8 cellular contexts compared by ENCODE assay signal in the genomic region with DNA sequence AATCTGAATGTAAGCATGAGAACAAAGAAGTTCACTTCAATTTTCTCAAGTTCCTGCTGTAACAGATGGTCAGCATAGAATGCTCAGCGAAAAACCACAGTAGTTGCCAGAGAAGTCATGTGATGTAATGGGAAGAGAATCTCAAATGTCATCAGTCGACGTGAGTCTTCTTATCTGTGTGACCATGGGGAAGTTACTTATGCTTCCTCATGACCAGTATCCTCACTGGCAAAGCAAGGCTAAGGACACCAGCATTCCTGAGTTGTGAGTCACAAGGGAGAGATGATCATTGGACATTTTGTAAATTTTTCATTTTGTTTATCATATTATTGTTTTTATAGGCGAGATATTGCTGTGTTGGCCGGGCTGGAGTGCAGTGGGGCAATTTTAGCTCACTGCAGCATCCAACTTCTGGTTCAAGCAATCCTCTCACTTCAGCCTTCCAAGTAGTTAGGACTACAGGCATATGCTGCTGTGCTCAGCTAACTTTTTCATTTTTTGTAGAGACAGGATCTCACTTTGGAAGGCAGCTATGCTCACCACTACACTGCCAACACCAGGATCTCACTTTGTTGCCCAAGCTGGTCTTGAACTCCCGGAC. TPM values are rescaled to one million over a fixed set of nuclear protein-coding genes. Genes with fewer than 3 reads are reported as not detected.
DNase-seq lines count a peak whose midpoint lies in the region; ATAC-seq and TF ChIP-seq lines count a peak whose summit lies in the region.

No MANE protein-coding gene starts in this region.

- intact Hi-C loops in psoas muscle (cut with DNase I), result no loop called here

- TF ChIP-seq EP300 in SK-N-SH (IDR thresholded peaks at IDR 0.05; ENCODE audit: borderline replicate concordance in 1 of 2, low read depth in 1 of 2, low read length in 1 of 2), result peak; percentile 31 to 94; a peak in 3 of 4 replicates

- H3K27me3 ChIP-seq in SK-N-SH (ENCODE audit: insufficient read depth) (no peaks in the 10 kb centered on the region), psoas muscle (ENCODE audit: insufficient read depth in 3 of 3, low read length in 2 of 3) (no peaks in the 10 kb centered on the region)

- TF ChIP-seq RAD21 in SK-N-SH (IDR thresholded peaks at IDR 0.05; ENCODE audit: low read length), result no peak

- CTCF ChIA-PET in GM10248 (lab: Yijun Ruan, JAX), result interaction anchor here (1.3 to 3.3 kb wide), 4 partner anchors 8 to 141 kb away, joined by 3 to 9 read pairs (median 4); no protein-coding TSS in a partner anchor
- CTCF ChIA-PET in SK-N-SH (lab: Yijun Ruan, JAX), result interaction anchor here (1.1 to 1.7 kb wide), 2 partner anchors 16 to 146 kb away, joined by 3 read pairs; no protein-coding TSS in a partner anchor

- ATAC-seq in HG03175 (IDR thresholded peaks at IDR 0.05; ENCODE audit: unreplicated experiment) (peak; percentile 55), psoas muscle (peak; percentile 46 to 74 (median 58))

- 17% methylated on average over 6 of the region's 6 CpGs for WGBS in SK-N-SH (ENCODE audit: low lambda C conversion rate)
- 33 to 37% (median 33%) methylated on average over 6 of the region's 6 CpGs for WGBS in psoas muscle, 3 donors

- TF ChIP-seq CTCF in GM10248 (IDR thresholded peaks at IDR 0.05; ENCODE audit: control extremely low read depth, extremely low read depth, low read depth, missing control alignments), result no peak
- TF ChIP-seq CTCF in SK-N-SH (IDR thresholded peaks at IDR 0.05), result no peak
- TF ChIP-seq CTCF in fibroblast of villous mesenchyme (IDR thresholded peaks at IDR 0.05; ENCODE audit: insufficient read depth, low read depth, low read length), result no peak
- no peak for TF ChIP-seq CTCF in psoas muscle (IDR thresholded peaks at IDR 0.05)

- H4K20me1 ChIP-seq in SK-N-SH (ENCODE audit: insufficient read depth), result no peaks in the 10 kb centered on the region

- H3K27ac ChIP-seq in SK-N-SH (ENCODE audit: low read depth in 2 of 2, low read length in 1 of 2) (peak overlapping the region in 1 of 2 experiments; percentile 99; a peak in 3 of 4 replicates), psoas muscle (peak overlapping the region; percentile 41)

- POLR2A ChIA-PET in GM10248 (lab: Yijun Ruan, JAX), result interaction anchor here (0.6 kb wide), 1 partner anchor 15 kb away, joined by 4 read pairs; no protein-coding TSS in a partner anchor
- POLR2A ChIA-PET in SK-N-SH (lab: Yijun Ruan, JAX), result no interaction called here

- H3K9me3 ChIP-seq in SK-N-SH (no peaks in the 10 kb centered on the region), psoas muscle (no peaks in the 10 kb centered on the region)

- H3K4me3 ChIP-seq in SK-N-SH (ENCODE audit: low read depth in 2 of 2, low read length in 1 of 2), result no peak overlapping the region
- H3K4me3 ChIP-seq in fibroblast of villous mesenchyme (ENCODE audit: low read depth, low read length), result no peak overlapping the region
- no peak overlapping the region for H3K4me3 ChIP-seq in psoas muscle

- H3K4me1 ChIP-seq in SK-N-SH (ENCODE audit: control insufficient read depth in 1 of 2, insufficient read depth in 2 of 2, low read depth in 1 of 2, low read length in 1 of 2), result peaks cover 6 to 12% of the 10 kb centered on the region in 2 experiments; a peak in 2 of 4 replicates
- H3K4me1 ChIP-seq in psoas muscle, result peaks cover 5% of the 10 kb centered on the region

- H3K9ac ChIP-seq in SK-N-SH, result peak overlapping the region; percentile 71; the same call in 1 of the 2 replicates

- H3K36me3 ChIP-seq in SK-N-SH (replicated peaks in 1 of 2; ENCODE audit: control insufficient read depth in 1 of 2, insufficient read depth in 2 of 2, low read length in 1 of 2) (no peaks in the 10 kb centered on the region), psoas muscle (ENCODE audit: insufficient read depth in 1 of 2, low read depth in 1 of 2) (no peaks in the 10 kb centered on the region)

- no peaks in the 10 kb centered on the region for H3K79me2 ChIP-seq in SK-N-SH (ENCODE audit: insufficient read depth)

- peak overlapping the region; percentile 42; the same call in 1 of the 2 replicates for H3K4me2 ChIP-seq in SK-N-SH

- peaks cover 27% of the 10 kb centered on the region for H3F3A ChIP-seq in SK-N-SH (replicated peaks; ENCODE audit: insufficient read depth)

- no peaks in the 10 kb centered on the region for H3K9me2 ChIP-seq in SK-N-SH

- peak overlapping the region; percentile 56; the same call in 1 of the 2 replicates for H2AFZ ChIP-seq in SK-N-SH (ENCODE audit: low read depth)

- DNase-seq in GM10248 (ENCODE audit: extremely low spot score) (peak; percentile 54), SK-N-SH (no peak), fibroblast of villous mesenchyme (ENCODE audit: low read depth) (peak; percentile 100), psoas muscle (peak in 1 of 2 donors; percentile 25), COLO668 (lab: John Stamatoyannopoulos, UW; ENCODE audit: unreplicated experiment) (no peak), T-helper 2 cell (no peak)
- no peak for DNase-seq in stimulated activated CD4-positive, alpha-beta T cell treated with anti-CD3 and anti-CD28 coated beads, Interleukin-4, amount 100 ng/mL, for 1 hour

TF ChIP-seq in SK-N-SH, 30 proteins besides CTCF, POLR2A, EP300 and RAD21 (continues in another document):
- TF ChIP-seq, protein P1, sequence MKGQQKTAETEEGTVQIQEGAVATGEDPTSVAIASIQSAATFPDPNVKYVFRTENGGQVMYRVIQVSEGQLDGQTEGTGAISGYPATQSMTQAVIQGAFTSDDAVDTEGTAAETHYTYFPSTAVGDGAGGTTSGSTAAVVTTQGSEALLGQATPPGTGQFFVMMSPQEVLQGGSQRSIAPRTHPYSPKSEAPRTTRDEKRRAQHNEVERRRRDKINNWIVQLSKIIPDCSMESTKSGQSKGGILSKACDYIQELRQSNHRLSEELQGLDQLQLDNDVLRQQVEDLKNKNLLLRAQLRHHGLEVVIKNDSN (IDR thresholded peaks at IDR 0.05; ENCODE audit: borderline replicate concordance, low read depth), result peak; percentile 81
- TF ChIP-seq TCF12 (IDR thresholded peaks at IDR 0.05), result peak; percentile 92
- TF ChIP-seq, protein P2, sequence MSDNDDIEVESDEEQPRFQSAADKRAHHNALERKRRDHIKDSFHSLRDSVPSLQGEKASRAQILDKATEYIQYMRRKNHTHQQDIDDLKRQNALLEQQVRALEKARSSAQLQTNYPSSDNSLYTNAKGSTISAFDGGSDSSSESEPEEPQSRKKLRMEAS (IDR thresholded peaks at IDR 0.05; ENCODE audit: low read depth), result 0 out of 2 replicates have a peak, but pooled peaks have one; percentile 37
- TF ChIP-seq ELF1 (IDR thresholded peaks at IDR 0.05), result 0 out of 2 replicates have a peak, but pooled peaks have one; percentile 14
- no peak for TF ChIP-seq TAF1 (IDR thresholded peaks at IDR 0.05; ENCODE audit: borderline replicate concordance, low read depth, low read length)
- TF ChIP-seq JUND (IDR thresholded peaks at IDR 0.05), result peak; percentile 89
- peak; percentile 75 for TF ChIP-seq NFIC (IDR thresholded peaks at IDR 0.05; ENCODE audit: borderline replicate concordance)
- peak; percentile 56; the same call in 1 of the 2 replicates for TF ChIP-seq FOSL2 (IDR thresholded peaks at IDR 0.05; ENCODE audit: borderline replicate concordance, low read depth)
- TF ChIP-seq, protein P3, sequence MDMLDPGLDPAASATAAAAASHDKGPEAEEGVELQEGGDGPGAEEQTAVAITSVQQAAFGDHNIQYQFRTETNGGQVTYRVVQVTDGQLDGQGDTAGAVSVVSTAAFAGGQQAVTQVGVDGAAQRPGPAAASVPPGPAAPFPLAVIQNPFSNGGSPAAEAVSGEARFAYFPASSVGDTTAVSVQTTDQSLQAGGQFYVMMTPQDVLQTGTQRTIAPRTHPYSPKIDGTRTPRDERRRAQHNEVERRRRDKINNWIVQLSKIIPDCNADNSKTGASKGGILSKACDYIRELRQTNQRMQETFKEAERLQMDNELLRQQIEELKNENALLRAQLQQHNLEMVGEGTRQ (IDR thresholded peaks at IDR 0.05; ENCODE audit: borderline replicate concordance, low read depth, low read length), result no peak
- peak; percentile 30; the same call in 1 of the 2 replicates for TF ChIP-seq POLR2AphosphoS5 (IDR thresholded peaks at IDR 0.05; ENCODE audit: low read depth, low read length)
- TF ChIP-seq SIN3A (IDR thresholded peaks at IDR 0.05; ENCODE audit: borderline replicate concordance, low read depth, low read length), result no peak
- TF ChIP-seq, protein P4, sequence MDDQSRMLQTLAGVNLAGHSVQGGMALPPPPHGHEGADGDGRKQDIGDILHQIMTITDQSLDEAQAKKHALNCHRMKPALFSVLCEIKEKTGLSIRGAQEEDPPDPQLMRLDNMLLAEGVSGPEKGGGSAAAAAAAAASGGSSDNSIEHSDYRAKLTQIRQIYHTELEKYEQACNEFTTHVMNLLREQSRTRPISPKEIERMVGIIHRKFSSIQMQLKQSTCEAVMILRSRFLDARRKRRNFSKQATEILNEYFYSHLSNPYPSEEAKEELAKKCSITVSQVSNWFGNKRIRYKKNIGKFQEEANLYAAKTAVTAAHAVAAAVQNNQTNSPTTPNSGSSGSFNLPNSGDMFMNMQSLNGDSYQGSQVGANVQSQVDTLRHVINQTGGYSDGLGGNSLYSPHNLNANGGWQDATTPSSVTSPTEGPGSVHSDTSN (IDR thresholded peaks at IDR 0.05), result peak; percentile 83
- peak; percentile 79 for TF ChIP-seq TEAD4 (IDR thresholded peaks at IDR 0.05; ENCODE audit: borderline replicate concordance, insufficient read depth)
- TF ChIP-seq RXRA (IDR thresholded peaks at IDR 0.05; ENCODE audit: borderline replicate concordance, low read depth), result peak; percentile 62; the same call in 1 of the 2 replicates
- TF ChIP-seq FOXM1 (IDR thresholded peaks at IDR 0.05; ENCODE audit: low read depth), result 0 out of 2 replicates have a peak, but pooled peaks have one; percentile 36
- TF ChIP-seq FOXJ3 (CRISPR knock-in tag; IDR thresholded peaks at IDR 0.05), result no peak
- no peak for TF ChIP-seq GATA2 (CRISPR knock-in tag; IDR thresholded peaks at IDR 0.05)
- TF ChIP-seq RCOR1 (IDR thresholded peaks at IDR 0.05; ENCODE audit: low read length), result no peak

RNA-seq across cellular contexts. Expression of a gene that starts 21.9 kb away (rescaled TPM):
- polyA plus RNA-seq in SK-N-SH (2012; rRNA removed) (440 and 472 TPM in 2 replicates), psoas muscle (10 to 100 TPM; 34.4 to 96.9 (median 46.4) TPM)
- polyA plus RNA-seq in SK-N-SH (2012; cell fraction: cytosol; rRNA removed), result 206 and 222 TPM in 2 replicates
- 1,254 and 1,455 TPM in 2 replicates for polyA plus RNA-seq in SK-N-SH (2012; cell fraction: nucleus; rRNA removed)
- total RNA-seq in fibroblast of villous mesenchyme (244 and 268 TPM in 2 replicates), psoas muscle (100 to 1,000 TPM in 1 of 4 donors, 10 to 100 TPM in 3; 42.0 to 125 (median 80.5) TPM)

Comparison
In these comparisons a context has a peak if more than half of its experiments do, and no peak if none do; other contexts are left out.
1. DNase-seq: peak in GM10248 (single experiment) and fibroblast of villous mesenchyme (single experiment); none in SK-N-SH (single experiment), stimulated activated CD4-positive, alpha-beta T cell treated with anti-CD3 and anti-CD28 coated beads, Interleukin-4, amount 100 ng/mL, for 1 hour (single experiment), COLO668 (single experiment) and T-helper 2 cell (0 of 5).